Comparison of ENCODE assay signal across 16 cellular contexts in genomic region chr7:37756797-37757551, GRCh38.
"Had no signal": no experiment of that assay in that cellular context is flagged by ENCODE, and none has a peak within 500 bp of the region (broad histone marks: within the 10 kb centered on the region; RNA-seq: fewer than 3 reads in every experiment).

No MANE protein-coding gene starts in this region.

- H3K4me3 Mint-ChIP-seq: activated T-helper 17 cell treated with anti-CD3 and anti-CD28 coated beads, Interleukin-2, amount 50 U/mL, for 72 hours; stimulated activated naive B cell treated with anti-CD40 and anti-IgM and Interleukin-4, amounts not matched to agents 10 μg/mL and 1 μg/mL and 100 μg/mL, for 72 hours; T-helper 2 cell treated with Interferon-gamma antibody and Interleukin-4, amounts not matched to agents 5 μg/mL and 100 μg/mL, for 36 hours had no signal

- H3K36me3 ChIP-seq: thyroid gland had no signal

- H3K27ac Mint-ChIP-seq: activated T-helper 17 cell treated with anti-CD3 and anti-CD28 coated beads, Interleukin-2, amount 50 U/mL, for 72 hours; stimulated activated naive B cell treated with anti-CD40 and anti-IgM and Interleukin-4, amounts not matched to agents 10 μg/mL and 1 μg/mL and 100 μg/mL, for 72 hours; T-helper 2 cell treated with Interferon-gamma antibody and Interleukin-4, amounts not matched to agents 5 μg/mL and 100 μg/mL, for 36 hours had no signal

- H3K9me3 Mint-ChIP-seq: activated T-helper 17 cell treated with anti-CD3 and anti-CD28 coated beads, Interleukin-2, amount 50 U/mL, for 72 hours; stimulated activated naive B cell treated with anti-CD40 and anti-IgM and Interleukin-4, amounts not matched to agents 10 μg/mL and 1 μg/mL and 100 μg/mL, for 72 hours; T-helper 2 cell treated with Interferon-gamma antibody and Interleukin-4, amounts not matched to agents 5 μg/mL and 100 μg/mL, for 36 hours had no signal

- FAIRE-seq: frontal cortex, urothelium cell line had no signal

- H3K36me3 Mint-ChIP-seq: stimulated activated naive B cell treated with anti-CD40 and anti-IgM and Interleukin-4, amounts not matched to agents 10 μg/mL and 1 μg/mL and 100 μg/mL, for 72 hours had no signal

- H3K9ac ChIP-seq: parathyroid adenoma had no signal

- H3K9me3 ChIP-seq: thyroid gland had no signal

- DNase-seq: activated CD4-positive, alpha-beta T cell treated with anti-CD3 and anti-CD28 coated beads, Interleukin-2, amount 50 U/mL, for 48 hours; activated naive CD4-positive, alpha-beta T cell treated with Interleukin-2 at 50 U/mL for 16 hours; anterior cingulate cortex; dermis blood vessel endothelial cell; head of caudate nucleus; midbrain; stimulated activated CD4-positive, alpha-beta T cell treated with anti-CD3 and anti-CD28 coated beads, Interleukin-2, amount 100 ng/mL, for 48 hours; stimulated activated naive B cell treated with anti-CD40 and anti-IgM and Interleukin-4, amounts not matched to agents 10 μg/mL and 1 μg/mL and 100 μg/mL, for 72 hours had no signal

- H3K27me3 ChIP-seq: thyroid gland had no signal

- H3K4me1 Mint-ChIP-seq: activated T-helper 17 cell treated with anti-CD3 and anti-CD28 coated beads, Interleukin-2, amount 50 U/mL, for 72 hours had no signal

- H3K4me3 ChIP-seq: thyroid gland had no signal

- H3K27ac ChIP-seq: epithelial cell of prostate, parathyroid adenoma, thyroid gland, VCaP had no signal

- H3K4me1 ChIP-seq: parathyroid adenoma had no signal
